Comparison of ENCODE assay signal across 20 cellular contexts in the genomic region with DNA sequence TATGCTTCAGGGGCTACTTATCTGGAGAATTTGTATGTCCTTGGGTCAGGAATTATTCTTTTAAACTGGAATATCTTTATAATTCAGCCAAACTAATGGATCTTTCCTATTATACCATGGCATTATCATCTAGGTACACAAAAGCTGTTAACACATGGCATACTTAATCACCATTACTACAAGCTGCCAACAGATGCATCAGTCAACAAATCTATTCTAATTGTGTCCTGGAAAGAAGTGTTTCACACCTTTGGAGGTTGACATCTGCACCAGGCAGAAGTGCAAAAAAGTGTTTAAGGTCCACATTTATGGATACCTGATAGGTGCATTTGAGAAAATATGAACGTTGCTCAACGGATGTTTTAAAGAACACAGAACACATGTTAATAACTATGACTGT.
DNase-seq lines count a peak whose midpoint lies in the region; ATAC-seq lines count a peak whose summit lies in the region.
"Had no signal": no experiment of that assay in that cellular context is flagged by ENCODE, and none has a peak within 500 bp of the region (broad histone marks: within the 10 kb centered on the region; RNA-seq: fewer than 3 reads in every experiment).

No MANE protein-coding gene starts in this region.

- intact Hi-C loops in Right ventricle myocardium superior (cut with DNase I): no loop called here
- intact Hi-C loops in right cardiac atrium (cut with DNase I): no loop called here
- intact Hi-C loops in left colon (cut with DNase I, micrococcal nuclease): no loop called here

- H3K9me3 ChIP-seq in right cardiac atrium (ENCODE audit: control insufficient read depth, low read length): no peaks in the 10 kb centered on the region
- H3K9me3 ChIP-seq: A549 had no signal

- H3K18ac ChIP-seq in mesendoderm (ENCODE audit: low read length): no peak overlapping the region

- no peak overlapping the region for H2AK5ac ChIP-seq in mesendoderm (ENCODE audit: low read length)

- no peak overlapping the region for H3K56ac ChIP-seq in mesendoderm (ENCODE audit: low read length)

- no peaks in the 10 kb centered on the region for H3K79me2 ChIP-seq in mesendoderm (ENCODE audit: control insufficient read depth, insufficient read depth, low read length)

- no peak overlapping the region for H2BK120ac ChIP-seq in mesendoderm (ENCODE audit: low read depth, low read length)

- DNase-seq in NCI-H1105 treated with DMSO at 0.1 percent for 48 hours (lab: John Stamatoyannopoulos, UW) (peak; percentile 31), NCI-H1105 (lab: John Stamatoyannopoulos, UW) (no peak), Right ventricle myocardium superior (no peak), right cardiac atrium (no peak), NCI-H748 (lab: John Stamatoyannopoulos, UW; ENCODE audit: unreplicated experiment) (peak; percentile 66), mesendoderm (peak; percentile 16), left colon (no peak)
- DNase-seq in stimulated activated CD4-positive, alpha-beta T cell treated with anti-CD3 and anti-CD28 coated beads, Interleukin-1b, Interleukin-23, amount 100 ng/mL, for 48 hours: no peak
- DNase-seq: AML-193; CD4-positive, alpha-beta T cell; DMS153; DMS79; GDM1; H7; HFFc6 had no signal

- H3K23ac ChIP-seq in mesendoderm (ENCODE audit: low read length): no peak overlapping the region

- H3K4me2 ChIP-seq in mesendoderm (ENCODE audit: low read length): no peak overlapping the region
- H3K4me2 ChIP-seq: A549, GM23338 had no signal

- H3K36me3 ChIP-seq in mesendoderm (ENCODE audit: control insufficient read depth, insufficient read depth, low read length): no peaks in the 10 kb centered on the region

- H2BK15ac ChIP-seq in mesendoderm (replicated peaks; ENCODE audit: low read depth): no peak overlapping the region

- no peaks in the 10 kb centered on the region for H3K4me1 ChIP-seq in right cardiac atrium (ENCODE audit: control insufficient read depth, insufficient read depth, low read length)
- peaks cover 3% of the 10 kb centered on the region for H3K4me1 ChIP-seq in mesendoderm (ENCODE audit: control insufficient read depth, low read depth, low read length)
- H3K4me1 ChIP-seq: A549 had no signal

- no peak overlapping the region for H4K5ac ChIP-seq in mesendoderm (ENCODE audit: low read length)

- no peak overlapping the region for H3K9ac ChIP-seq in mesendoderm (ENCODE audit: low read length)

- ATAC-seq in Right ventricle myocardium superior (ENCODE audit: poor library complexity) (peak; percentile 85), right cardiac atrium (no peak), left colon (no peak)
- ATAC-seq: A549, GM23338, HCT116 had no signal

- H4K8ac ChIP-seq in mesendoderm (ENCODE audit: low read depth, low read length): no peak overlapping the region

- 19% methylated on average over 2 of the region's 2 CpGs for WGBS in right cardiac atrium
- no CpG with 5 or more reads among the region's 2 CpGs for WGBS in mesendoderm (ENCODE audit: extremely low coverage, insufficient coverage, low lambda C conversion rate)

- no peak overlapping the region for H3K4ac ChIP-seq in mesendoderm (ENCODE audit: low read depth, low read length)

- H3K79me1 ChIP-seq in mesendoderm (ENCODE audit: low read length): no peaks in the 10 kb centered on the region

- H3K27me3 ChIP-seq in right cardiac atrium (ENCODE audit: control insufficient read depth, insufficient read depth) (no peaks in the 10 kb centered on the region), mesendoderm (ENCODE audit: insufficient read depth, low read length, poor library complexity) (no peaks in the 10 kb centered on the region)

- no peak overlapping the region for H3K27ac ChIP-seq in right cardiac atrium (ENCODE audit: low read length)
- no peak overlapping the region for H3K27ac ChIP-seq in mesendoderm (ENCODE audit: low read depth, low read length)
- H3K27ac ChIP-seq: 22Rv1, A549, C4-2B had no signal

- no peak overlapping the region for H2BK5ac ChIP-seq in mesendoderm (ENCODE audit: low read length)

- H3K4me3 ChIP-seq in right cardiac atrium (ENCODE audit: low read length): no peak overlapping the region
- H3K4me3 ChIP-seq in mesendoderm (ENCODE audit: low read length): no peak overlapping the region
- H3K4me3 ChIP-seq: A549, GM23338 had no signal

Comparison
In these comparisons a context has a peak if more than half of its experiments do, and no peak if none do; other contexts are left out.
1. DNase-seq: peak in NCI-H1105 treated with DMSO at 0.1 percent for 48 hours (single experiment), NCI-H748 (single experiment) and mesendoderm (single experiment); none in NCI-H1105 (single experiment), Right ventricle myocardium superior (single experiment), right cardiac atrium (0 of 3), left colon (0 of 2) and stimulated activated CD4-positive, alpha-beta T cell treated with anti-CD3 and anti-CD28 coated beads, Interleukin-1b, Interleukin-23, amount 100 ng/mL, for 48 hours (single experiment).